ENCODE assay signal across 10 cellular contexts in genomic region chr20:32034581-32035397, GRCh38. TPM values are rescaled to one million over a fixed set of nuclear protein-coding genes. Genes with fewer than 3 reads are reported as not detected.
DNase-seq lines count a peak whose midpoint lies in the region; ATAC-seq, FAIRE-seq and TF ChIP-seq lines count a peak whose summit lies in the region.
"Had no signal": no experiment of that assay in that cellular context is flagged by ENCODE, and none has a peak within 500 bp of the region (broad histone marks: within the 10 kb centered on the region; RNA-seq: fewer than 3 reads in every experiment).

No MANE protein-coding gene starts in this region.

- peaks cover 5% of the 10 kb centered on the region for H3K9me3 Mint-ChIP-seq in astrocyte (ENCODE audit: unreplicated experiment)

- FAIRE-seq in astrocyte (lab: Jason Lieb, UNC) (no peak), H54 (lab: Jason Lieb, UNC) (no peak)

- peaks cover 9% of the 10 kb centered on the region for H3K4me1 Mint-ChIP-seq in astrocyte (ENCODE audit: low read depth, unreplicated experiment)

- H3K9me2 ChIP-seq in Karpas-422 (replicated peaks; ENCODE audit: insufficient read depth, low read length) (no peaks in the 10 kb centered on the region), PC-9 (ENCODE audit: insufficient read depth) (no peaks in the 10 kb centered on the region)

- 52 to 63% methylated on average over 7 to 8 of the region's 9 CpGs for WGBS in thyroid gland, 2 donors

- H4K20me1 ChIP-seq in Karpas-422 (ENCODE audit: insufficient read depth, low read depth, low read length) (no peaks in the 10 kb centered on the region), astrocyte (ENCODE audit: insufficient read depth, low read length) (no peaks in the 10 kb centered on the region), PC-9 (ENCODE audit: insufficient read depth) (no peaks in the 10 kb centered on the region)

- peak overlapping the region; percentile 71 for H2AFZ ChIP-seq in Karpas-422 (ENCODE audit: low read length)
- no peak overlapping the region for H2AFZ ChIP-seq in astrocyte (ENCODE audit: low read depth, low read length)
- no peak overlapping the region for H2AFZ ChIP-seq in PC-9

- TF ChIP-seq POLR2A in H54 (IDR thresholded peaks at IDR 0.05; ENCODE audit: low read depth, low read length) (no peak), thyroid gland (IDR thresholded peaks at IDR 0.05) (no peak)

- H3K9ac ChIP-seq in Karpas-422 (ENCODE audit: low read length) (peak overlapping the region; percentile 66), astrocyte (ENCODE audit: low read length) (no peak overlapping the region)

- H3K36me3 ChIP-seq in Karpas-422 (ENCODE audit: insufficient read depth, low read length) (no peaks in the 10 kb centered on the region), astrocyte (ENCODE audit: insufficient read depth, low read length) (no peaks in the 10 kb centered on the region), mucosa of descending colon (ENCODE audit: low read depth) (no peaks in the 10 kb centered on the region), PC-9 (ENCODE audit: low read depth) (no peaks in the 10 kb centered on the region), thyroid gland (no peaks in the 10 kb centered on the region)

- H3K27me3 ChIP-seq in Karpas-422 (ENCODE audit: low read length) (no peaks in the 10 kb centered on the region), astrocyte (ENCODE audit: insufficient read depth, low read length) (peaks cover 64% of the 10 kb centered on the region), PC-9 (ENCODE audit: insufficient read depth, low read depth) (peaks cover 68% of the 10 kb centered on the region), thyroid gland (no peaks in the 10 kb centered on the region)

- H3K27ac Mint-ChIP-seq in astrocyte (ENCODE audit: unreplicated experiment): peak overlapping the region; percentile 78

- no peaks in the 10 kb centered on the region for H3F3A ChIP-seq in PC-9 (ENCODE audit: insufficient read depth, low read depth)

- H3K4me2 ChIP-seq in Karpas-422 (ENCODE audit: low read depth, low read length, poor library complexity, severe bottlenecking) (peak overlapping the region; percentile 91), astrocyte (ENCODE audit: low read length) (no peak overlapping the region), PC-9 (no peak overlapping the region)

- no TSS peak for BruUV-seq in PC-9 (replicated peaks; lab: Mats Ljungman, UMichigan)

- H3K9me3 ChIP-seq in Karpas-422 (ENCODE audit: low read length) (no peaks in the 10 kb centered on the region), astrocyte (ENCODE audit: insufficient read depth, low read depth, low read length) (no peaks in the 10 kb centered on the region), mucosa of descending colon (no peaks in the 10 kb centered on the region), PC-9 (ENCODE audit: insufficient read depth, low read depth) (no peaks in the 10 kb centered on the region), thyroid gland (no peaks in the 10 kb centered on the region)

- DNase-seq in ELR (ENCODE audit: low read depth) (peak; percentile 33), Karpas-422 (peak; percentile 76), astrocyte (ENCODE audit: low read depth) (no peak), mucosa of descending colon (no peak), PC-9 (no peak), H54 (ENCODE audit: insufficient read length, low spot score) (no peak), thyroid gland (no peak)
- DNase-seq: central memory CD4-positive, alpha-beta T cell had no signal

- H3K27ac ChIP-seq in Karpas-422 (ENCODE audit: low read length) (peak overlapping the region; percentile 94), astrocyte (ENCODE audit: low read depth, low read length) (no peak overlapping the region), PC-9 (no peak overlapping the region), thyroid gland (no peak overlapping the region)

- no peak overlapping the region for H3K4me3 Mint-ChIP-seq in astrocyte (ENCODE audit: unreplicated experiment)

- CTCF ChIA-PET in PC-9 (lab: Charles Lee): interaction anchor here (0.6 kb wide), 1 partner anchor 77 kb away, joined by 10 read pairs; no protein-coding TSS in a partner anchor

- no peak for TF ChIP-seq CTCF in astrocyte (IDR thresholded peaks at IDR 0.05; ENCODE audit: insufficient read depth, low read depth, low read length)
- no peak for TF ChIP-seq CTCF in mucosa of descending colon (IDR thresholded peaks at IDR 0.05)
- no peak for TF ChIP-seq CTCF in PC-9 (conservative IDR thresholded peaks at IDR 0.05)
- no peak for TF ChIP-seq CTCF in thyroid gland (IDR thresholded peaks at IDR 0.05)

- H3K4me3 ChIP-seq in Karpas-422 (ENCODE audit: low read length) (peak overlapping the region; percentile 49; the same call in 1 of the 2 replicates), astrocyte (ENCODE audit: insufficient read depth, low read depth, low read length) (no peak overlapping the region), mucosa of descending colon (no peak overlapping the region), PC-9 (no peak overlapping the region), thyroid gland (replicated peaks in 1 of 3) (no peak overlapping the region)

- peaks cover 2% of the 10 kb centered on the region for H3K36me3 Mint-ChIP-seq in astrocyte (ENCODE audit: low read depth, unreplicated experiment)

- intact Hi-C loops in mucosa of descending colon (cut with DNase I, micrococcal nuclease) (loop anchor here in 1 of 2 donors (5.0 kb wide), 1 partner anchor 212 kb away; no protein-coding TSS in a partner anchor), PC-9 (cut with micrococcal nuclease; ENCODE audit: unreplicated experiment) (loop anchor here (5.0 kb wide), 2 partner anchors 58 to 82 kb away; partner anchors contain the start of gene PDRG1), thyroid gland (cut with DNase I) (loop anchor here (10.0 kb wide), 1 partner anchor 210 kb away; no protein-coding TSS in a partner anchor)

- H3K4me1 ChIP-seq in Karpas-422 (ENCODE audit: low read length): peaks cover 87% of the 10 kb centered on the region
- no peaks in the 10 kb centered on the region for H3K4me1 ChIP-seq in astrocyte (ENCODE audit: insufficient read depth, low read length)
- peaks cover 3% of the 10 kb centered on the region for H3K4me1 ChIP-seq in mucosa of descending colon (ENCODE audit: low read depth)
- no peaks in the 10 kb centered on the region for H3K4me1 ChIP-seq in PC-9 (replicated peaks; ENCODE audit: insufficient read depth)
- peaks cover 5% of the 10 kb centered on the region in 2 donors for H3K4me1 ChIP-seq in thyroid gland

- peaks cover 44% of the 10 kb centered on the region for H3K27me3 Mint-ChIP-seq in astrocyte (ENCODE audit: low read depth, unreplicated experiment)

- no peaks in the 10 kb centered on the region for H3K79me2 ChIP-seq in Karpas-422 (ENCODE audit: low read length)
- H3K79me2 ChIP-seq in astrocyte (ENCODE audit: insufficient read depth, low read length): no peaks in the 10 kb centered on the region
- H3K79me2 ChIP-seq in PC-9 (ENCODE audit: low read depth): no peaks in the 10 kb centered on the region

- POLR2A ChIA-PET in PC-9 (lab: Charles Lee; ENCODE audit: unreplicated experiment): no interaction called here

- ATAC-seq in mucosa of descending colon (peak; percentile 13), GM21786 (IDR thresholded peaks at IDR 0.05; ENCODE audit: unreplicated experiment) (no peak)

RNA-seq across cellular contexts. Expression of gene HCK, which starts 17.3 kb away (rescaled TPM):
- total RNA-seq in Karpas-422 (2014; rRNA removed; shearing (Covaris generic); ENCODE audit: low replicate concordance): 16.9 and 22.5 TPM in 2 replicates
- total RNA-seq in astrocyte (0.34 and 0.53 TPM in 2 replicates), mucosa of descending colon (10 to 100 TPM in 2 of 3 donors, 1 to 10 TPM in 1; 6.2 to 17.3 (median 13.4) TPM), PC-9 (2021) (not detected in 2 replicates), thyroid gland (1 to 10 TPM; 3.1 to 5.9 (median 4.8) TPM)

RNA-seq across cellular contexts. Expression of gene CCM2L, which starts 24.6 kb away (rescaled TPM):
- 0.36 and 0.78 TPM in 2 replicates for total RNA-seq in Karpas-422 (2014; rRNA removed; shearing (Covaris generic); ENCODE audit: low replicate concordance)
- total RNA-seq in astrocyte (0.11 TPM in 1 of 2 replicates, not detected in the other), mucosa of descending colon (1 to 10 TPM; 1.2 to 3.7 (median 1.8) TPM), PC-9 (2021) (0.31 and 0.35 TPM in 2 replicates), thyroid gland (10 to 100 TPM in 1 of 4 donors, 1 to 10 TPM in 3; 7.4 to 16.0 (median 9.7) TPM)
- total RNA-seq: T-helper 1 cell treated with Interleukin-12 subunit alpha and Interleukin-12 subunit beta and Interleukin-4 antibody, amounts not matched to agents 30 ng/mL and 1 ng/mL, for 36 hours had no signal

Comparison
In these comparisons a context has a peak if more than half of its experiments do, and no peak if none do; other contexts are left out.
1. DNase-seq: peak in ELR (single experiment) and Karpas-422 (single experiment); none in astrocyte (single experiment), mucosa of descending colon (0 of 3), PC-9 (0 of 2), H54 (single experiment) and thyroid gland (0 of 2).